8 cellular contexts compared by ENCODE assay signal in genomic region chr1:118151312-118151937, GRCh38. TPM values are rescaled to one million over a fixed set of nuclear protein-coding genes. Genes with fewer than 3 reads are reported as not detected.
DNase-seq lines count a peak whose midpoint lies in the region; ATAC-seq, FAIRE-seq and TF ChIP-seq lines count a peak whose summit lies in the region.

No MANE protein-coding gene starts in this region.

- no peak overlapping the region for H3K27ac ChIP-seq in K562 (ENCODE audit: extremely low read depth, low read depth, low read length)

- TF ChIP-seq EP300 in K562 (IDR thresholded peaks at IDR 0.05; ENCODE audit: low read length) = no peak

- intact Hi-C loops in K562 (cut with micrococcal nuclease) = loop anchor here (1.0 to 5.0 kb wide), 3 partner anchors 74 to 1216 kb away; no protein-coding TSS in a partner anchor

- H3K4me1 ChIP-seq in K562 (replicated peaks in 1 of 2; ENCODE audit: control insufficient read depth in 2 of 2, insufficient read depth in 2 of 2, low read length in 2 of 2) = no peaks in the 10 kb centered on the region

- POLR2A ChIA-PET in K562 (lab: Yijun Ruan, JAX) = no interaction called here

- peak; percentile 89 to 96 for TF ChIP-seq RAD21 in K562 (CRISPR knock-in tag; conservative IDR thresholded peaks at IDR 0.05 in 1 of 2, IDR thresholded peaks at IDR 0.05 in 1 of 2)

- BruUV-seq in K562 (replicated peaks; lab: Mats Ljungman, UMichigan) = no TSS peak

- H4K20me1 ChIP-seq in K562 (replicated peaks; ENCODE audit: control insufficient read depth, insufficient read depth, low read length) = no peaks in the 10 kb centered on the region

- CTCF ChIA-PET in K562 (lab: Yijun Ruan, JAX; ENCODE audit: low intra/inter-chr PET ratio) = interaction anchor here (1.1 to 1.3 kb wide), 2 partner anchors 656 to 858 kb away, joined by 4 to 6 read pairs; no protein-coding TSS in a partner anchor

- no peak overlapping the region for H3K4me3 ChIP-seq in AG10803 (ENCODE audit: low read length)
- no peak overlapping the region for H3K4me3 ChIP-seq in K562

- TF ChIP-seq POLR2A in K562 (conservative IDR thresholded peaks at IDR 0.05) = no peak

- no peaks in the 10 kb centered on the region for H3K9me3 ChIP-seq in K562 (replicated peaks; ENCODE audit: control insufficient read depth, insufficient read depth, low read depth, low read length)

- H3K9ac ChIP-seq in K562 (ENCODE audit: insufficient read depth in 1 of 2, low read depth in 2 of 2, low read length in 2 of 2) = no peak overlapping the region

- H3K9me1 ChIP-seq in K562 (ENCODE audit: control insufficient read depth, insufficient read depth, low read length) = no peaks in the 10 kb centered on the region

- H3K4me2 ChIP-seq in K562 (ENCODE audit: insufficient read depth, low read length) = no peak overlapping the region

- H3K79me2 ChIP-seq in K562 (ENCODE audit: control insufficient read depth, insufficient read depth, low read length) = no peaks in the 10 kb centered on the region

- in situ Hi-C loops in K562 (cut with MboI) = no loop called here

- no peak overlapping the region for H2AFZ ChIP-seq in K562 (ENCODE audit: low read depth, low read length)

- no peaks in the 10 kb centered on the region for H3K36me3 ChIP-seq in K562 (ENCODE audit: control insufficient read depth, insufficient read depth, low read length)

- FAIRE-seq in GM18507 (lab: Jason Lieb, UNC) = peak; percentile 81
- peak; percentile 84 for FAIRE-seq in K562 (lab: Jason Lieb, UNC)
- FAIRE-seq in islet of Langerhans (lab: Jason Lieb, UNC) = peak; percentile 85

- H3K27me3 ChIP-seq in K562 (ENCODE audit: control insufficient read depth in 2 of 2, insufficient read depth in 2 of 2, low read length in 2 of 2) = no peaks in the 10 kb centered on the region

- peak; percentile 76 for ATAC-seq in K562
- no peak for ATAC-seq in GM18861 (IDR thresholded peaks at IDR 0.05; ENCODE audit: unreplicated experiment)

- TF ChIP-seq CTCF in AG10803 (conservative IDR thresholded peaks at IDR 0.05; ENCODE audit: low read length) (peak; percentile 85), K562 (IDR thresholded peaks at IDR 0.05 in 2 of 3, conservative IDR thresholded peaks at IDR 0.05 in 1 of 3; ENCODE audit: insufficient read depth in 2 of 3, low read depth in 1 of 3, low read length in 3 of 3) (peak; percentile 68 to 87 (median 81); a peak in 5 of 6 replicates)

- DNase-seq in AG10803 (ENCODE audit: low read depth) (peak; percentile 65), GM18507 (ENCODE audit: extremely low spot score, insufficient read length, low read depth) (peak; percentile 3), NOMO-1 (lab: John Stamatoyannopoulos, UW; ENCODE audit: unreplicated experiment in 2 of 2) (peak; percentile 1 to 49), K562 (ENCODE audit: extremely low read depth in 1 of 4, low spot score in 3 of 4) (peak; percentile 32 to 78 (median 34)), NCI-H510A (lab: John Stamatoyannopoulos, UW) (no peak)
- peak; percentile 15 to 22 for DNase-seq in stimulated activated CD4-positive, alpha-beta T cell treated with anti-CD3 and anti-CD28 coated beads, Interleukin-4, amount 100 ng/mL, for 48 hours (ENCODE audit: low read depth in 2 of 2)

- 0% methylated on average over 6 of the region's 6 CpGs for WGBS in K562 (ENCODE audit: insufficient coverage, low coverage, missing lambda C conversion rate)

TF ChIP-seq in K562, 482 proteins besides CTCF, POLR2A, EP300 and RAD21 (continues in another document):
- TF ChIP-seq TEAD2 (tag; IDR thresholded peaks at IDR 0.05) (no peak), MAFF (IDR thresholded peaks at IDR 0.05; ENCODE audit: low read length) (no peak), ZNF174 (CRISPR knock-in tag; IDR thresholded peaks at IDR 0.05) (no peak), DEAF1 (CRISPR knock-in tag; IDR thresholded peaks at IDR 0.05) (peak; percentile 72), PBX2 (CRISPR knock-in tag; IDR thresholded peaks at IDR 0.05; ENCODE audit: low read depth) (no peak), PBX2 (tag; conservative IDR thresholded peaks at IDR 0.05; ENCODE audit: low read depth) (peak; percentile 34; the same call in 1 of the 2 replicates), ESRRA (IDR thresholded peaks at IDR 0.05; ENCODE audit: borderline replicate concordance, low read depth) (peak; percentile 92), ZNF668 (CRISPR knock-in tag; IDR thresholded peaks at IDR 0.05) (no peak), MCM5 (IDR thresholded peaks at IDR 0.05; ENCODE audit: low read depth) (no peak), U2AF1 (optimal IDR thresholded peaks at IDR 0.05; ENCODE audit: low read depth, low read length) (no peak), ETV5 (CRISPR knock-in tag; IDR thresholded peaks at IDR 0.05; ENCODE audit: low read depth) (no peak), PYGO2 (tag; IDR thresholded peaks at IDR 0.05) (no peak), CCAR2 (IDR thresholded peaks at IDR 0.05; ENCODE audit: low read depth, low read length) (no peak)
- TF ChIP-seq, protein P1, sequence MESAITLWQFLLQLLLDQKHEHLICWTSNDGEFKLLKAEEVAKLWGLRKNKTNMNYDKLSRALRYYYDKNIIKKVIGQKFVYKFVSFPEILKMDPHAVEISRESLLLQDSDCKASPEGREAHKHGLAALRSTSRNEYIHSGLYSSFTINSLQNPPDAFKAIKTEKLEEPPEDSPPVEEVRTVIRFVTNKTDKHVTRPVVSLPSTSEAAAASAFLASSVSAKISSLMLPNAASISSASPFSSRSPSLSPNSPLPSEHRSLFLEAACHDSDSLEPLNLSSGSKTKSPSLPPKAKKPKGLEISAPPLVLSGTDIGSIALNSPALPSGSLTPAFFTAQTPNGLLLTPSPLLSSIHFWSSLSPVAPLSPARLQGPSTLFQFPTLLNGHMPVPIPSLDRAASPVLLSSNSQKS (CRISPR knock-in tag; IDR thresholded peaks at IDR 0.05) = no peak
- TF ChIP-seq, protein P2, sequence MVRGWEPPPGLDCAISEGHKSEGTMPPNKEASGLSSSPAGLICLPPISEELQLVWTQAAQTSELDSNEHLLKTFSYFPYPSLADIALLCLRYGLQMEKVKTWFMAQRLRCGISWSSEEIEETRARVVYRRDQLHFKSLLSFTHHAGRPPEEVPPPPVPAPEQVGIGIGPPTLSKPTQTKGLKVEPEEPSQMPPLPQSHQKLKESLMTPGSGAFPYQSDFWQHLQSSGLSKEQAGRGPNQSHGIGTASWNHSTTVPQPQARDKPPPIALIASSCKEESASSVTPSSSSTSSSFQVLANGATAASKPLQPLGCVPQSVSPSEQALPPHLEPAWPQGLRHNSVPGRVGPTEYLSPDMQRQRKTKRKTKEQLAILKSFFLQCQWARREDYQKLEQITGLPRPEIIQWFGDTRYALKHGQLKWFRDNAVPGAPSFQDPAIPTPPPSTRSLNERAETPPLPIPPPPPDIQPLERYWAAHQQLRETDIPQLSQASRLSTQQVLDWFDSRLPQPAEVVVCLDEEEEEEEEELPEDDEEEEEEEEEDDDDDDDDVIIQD (CRISPR knock-in tag; IDR thresholded peaks at IDR 0.05) = no peak

RNA-seq across cellular contexts. Expression of gene SPAG17, which starts 33.6 kb away (rescaled TPM):
- 1.5 and 1.9 TPM in 2 replicates for total RNA-seq in K562 (2011; cell fraction: chromatin; rRNA removed; ENCODE audit: low replicate concordance)
- 3.2 TPM in 1 of 2 replicates, not detected in the other for total RNA-seq in K562 (2011; cell fraction: nucleolus; rRNA removed)
- 1.5 and 1.7 TPM in 2 replicates for total RNA-seq in K562 (2011; cell fraction: nucleoplasm; rRNA removed)
- 0.33 and 2.0 TPM in 2 replicates for total RNA-seq in K562 (2014; rRNA removed)
- total RNA-seq in K562 (2014; rRNA removed; fragmentation: Illumina TruSeq; extraction: Trizol) = 0.91 and 0.99 TPM in 2 replicates
- total RNA-seq in K562 (2015; rRNA removed; fragmentation: Illumina TruSeq; extraction: Trizol) = 0.79 and 2.1 TPM in 2 replicates
- 0.63 and 1.3 TPM in 2 replicates for total RNA-seq in K562 (2021)
- 0.07 TPM in 1 of 2 replicates, not detected in the other for polyA plus RNA-seq in K562 (2011; rRNA removed)
- 0.21 TPM in 1 of 2 replicates, not detected in the other for polyA plus RNA-seq in K562 (2011; cell fraction: cytosol; rRNA removed)
- 0.29 and 3.2 TPM in 2 replicates for polyA plus RNA-seq in K562 (2011; cell fraction: nucleus; rRNA removed)
- 1.7 and 2.9 TPM in 2 replicates for polyA plus RNA-seq in K562 (2012)
- 0.98 and 1.5 TPM in 2 replicates for polyA plus RNA-seq in K562 (2014; fragmentation: Illumina TruSeq; extraction: Trizol)
- 1 to 10 TPM in 1 of 2 experiments, under 1 TPM in 1; 0.95 to 1.5 TPM for polyA plus RNA-seq in K562 (2014; fragmentation: Nextera tagmentation; extraction: Ambion mirVana)
- 0.22 and 1.5 TPM in 2 replicates for polyA plus RNA-seq in K562 (2014; rRNA removed)
- 0.53 and 0.54 TPM in 2 replicates for polyA minus RNA-seq in K562 (2011; rRNA and poly(A)+ RNA removed)
- polyA minus RNA-seq in K562 (2011; cell fraction: cytosol; rRNA and poly(A)+ RNA removed) = not detected in 2 replicates
- 2.3 TPM in 1 of 2 replicates, not detected in the other for polyA minus RNA-seq in K562 (2011; cell fraction: nucleus; rRNA and poly(A)+ RNA removed)
